Comparison of ENCODE assay signal across 6 cellular contexts in the genomic region with DNA sequence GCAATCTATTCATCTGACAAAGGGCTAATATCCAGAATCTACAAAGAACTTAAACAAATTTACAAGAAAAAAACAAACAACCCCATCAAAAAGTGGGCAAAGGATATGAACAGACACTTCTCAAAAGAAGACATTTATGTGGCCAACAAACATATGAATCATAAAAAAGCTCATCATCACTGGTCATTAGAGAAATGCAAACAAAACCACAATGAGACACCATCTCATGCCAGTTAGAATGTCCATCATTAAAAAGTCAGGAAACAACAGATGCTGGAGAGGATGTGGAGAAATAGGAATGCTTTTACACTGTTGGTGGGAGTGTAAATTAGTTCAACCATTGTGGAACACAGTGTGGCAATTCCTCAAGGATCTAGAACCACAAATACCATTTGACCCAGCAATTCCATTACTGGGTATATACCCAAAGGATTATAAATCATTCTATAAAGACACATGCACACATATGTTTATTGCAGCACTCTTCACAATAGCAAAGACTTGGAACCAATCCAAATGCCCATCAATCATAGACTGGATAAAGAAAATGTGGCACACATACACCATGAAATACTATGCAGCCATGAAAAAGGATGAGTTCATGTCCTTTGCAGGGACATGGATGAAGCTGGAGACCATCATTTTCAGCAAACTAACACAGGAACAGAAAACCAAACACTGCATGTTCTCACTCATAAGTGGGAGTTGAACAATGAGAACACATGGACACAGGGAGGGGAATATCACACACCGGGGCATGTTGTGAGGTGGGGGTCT. TPM values are rescaled to one million over a fixed set of nuclear protein-coding genes. Genes with fewer than 3 reads are reported as not detected.
DNase-seq lines count a peak whose midpoint lies in the region; FAIRE-seq and TF ChIP-seq lines count a peak whose summit lies in the region.
"Not testable (repeated sequence)": the region's sequence is repeated elsewhere in the genome, so short reads cannot be mapped to it uniquely, and the experiment has no call there.

No MANE protein-coding gene starts in this region.

- DNase-seq in AG10803 (ENCODE audit: low read depth) (peak; percentile 16), ELR (ENCODE audit: low read depth) (peak; percentile 48), LHCN-M2 (ENCODE audit: low read depth) (peak; percentile 57), RPMI7951 (ENCODE audit: low read depth) (peak; percentile 40), bronchial epithelial cell (ENCODE audit: low read depth) (peak; percentile 40), fibroblast of mammary gland (ENCODE audit: low read depth) (peak; percentile 29)

- H3K36me3 ChIP-seq in bronchial epithelial cell (ENCODE audit: control insufficient read depth, insufficient read depth, low read length), result not testable (repeated sequence)

- H3K4me3 ChIP-seq in AG10803 (ENCODE audit: low read length); bronchial epithelial cell (ENCODE audit: low read depth, low read length); fibroblast of mammary gland (ENCODE audit: control insufficient read depth, low read depth, low read length): not testable (repeated sequence)

- not testable (repeated sequence) for H3K27me3 ChIP-seq in bronchial epithelial cell (ENCODE audit: control insufficient read depth, insufficient read depth, low read length)

- not testable (repeated sequence) for TF ChIP-seq CTCF in AG10803 (conservative IDR thresholded peaks at IDR 0.05; ENCODE audit: low read length); bronchial epithelial cell (IDR thresholded peaks at IDR 0.05; ENCODE audit: insufficient read depth, low read length, severe bottlenecking); fibroblast of mammary gland (conservative IDR thresholded peaks at IDR 0.05; ENCODE audit: control insufficient read depth, insufficient read depth, low read depth, low read length)

- not testable (repeated sequence) for FAIRE-seq in bronchial epithelial cell (lab: Jason Lieb, UNC)

RNA-seq across cellular contexts. Expression of a gene that starts 22.1 kb away (rescaled TPM):
- total RNA-seq in LHCN-M2 (2014; rRNA removed) (32.9 and 38.7 TPM in 2 replicates), bronchial epithelial cell (32.1 and 33.4 TPM in 2 replicates)
- polyA plus RNA-seq in LHCN-M2 (2012), result 11.9 TPM
- 31.2 and 36.4 TPM in 2 replicates for total RNA-seq in RPMI7951 (2014; rRNA removed; shearing (Covaris generic))
